ENCODE assay signal across 9 cellular contexts in the genomic region with DNA sequence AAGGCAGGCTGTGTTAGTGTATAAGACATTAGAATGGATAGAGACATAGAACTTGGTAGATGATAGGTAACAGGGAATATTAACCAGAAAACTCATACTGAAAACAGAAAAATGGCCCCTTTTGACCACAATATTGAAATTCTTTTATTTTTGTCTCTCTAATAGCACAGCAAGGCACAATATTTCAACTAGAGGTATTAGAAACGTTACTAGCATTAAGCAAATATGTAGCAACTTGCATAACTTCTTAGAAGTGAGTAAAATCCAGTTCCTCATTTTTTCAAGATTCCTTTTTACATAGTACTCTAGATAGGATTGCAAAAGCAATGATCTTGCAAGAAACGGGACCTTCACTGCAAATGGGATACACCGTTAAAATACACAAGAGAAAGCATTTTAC.
A peak's percentile ranks its signal among the peaks of the same experiment; 100 is the strongest.
DNase-seq lines count a peak whose midpoint lies in the region; ATAC-seq lines count a peak whose summit lies in the region.
"Had no signal": no experiment of that assay in that cellular context is flagged by ENCODE, and none has a peak within 500 bp of the region (broad histone marks: within the 10 kb centered on the region; RNA-seq: fewer than 3 reads in every experiment).

No MANE protein-coding gene starts in this region.

- peaks cover 0 to 15% (median 0%) of the 10 kb centered on the region in 9 donors for H3K9me3 Mint-ChIP-seq in naive thymus-derived CD8-positive, alpha-beta T cell

- H3K4me3 Mint-ChIP-seq in naive thymus-derived CD8-positive, alpha-beta T cell: no peak overlapping the region
- H3K4me3 Mint-ChIP-seq: activated CD8-positive, alpha-beta memory T cell treated with anti-CD3 and anti-CD28 coated beads, Interleukin-2, amount 10 ng/mL, durations not matched to agents 7 days and 5 days had no signal

- no peak overlapping the region for H3K27ac Mint-ChIP-seq in naive thymus-derived CD8-positive, alpha-beta T cell
- H3K27ac Mint-ChIP-seq: activated CD8-positive, alpha-beta memory T cell treated with anti-CD3 and anti-CD28 coated beads, Interleukin-2, amount 10 ng/mL, durations not matched to agents 7 days and 5 days had no signal

- POLR2A ChIA-PET in naive thymus-derived CD8-positive, alpha-beta T cell (lab: Charles Lee): no interaction called here

- peak; percentile 40 for ATAC-seq in GM18499 (IDR thresholded peaks at IDR 0.05; ENCODE audit: insufficient read depth, unreplicated experiment)
- ATAC-seq in GM21717 (IDR thresholded peaks at IDR 0.05; ENCODE audit: unreplicated experiment): peak; percentile 52
- peak; percentile 38 for ATAC-seq in HG03520 (IDR thresholded peaks at IDR 0.05; ENCODE audit: unreplicated experiment)
- ATAC-seq in naive thymus-derived CD8-positive, alpha-beta T cell: no peak
- ATAC-seq: activated CD8-positive, alpha-beta memory T cell treated with anti-CD3 and anti-CD28 coated beads, Interleukin-2, amount 10 ng/mL, durations not matched to agents 7 days and 5 days had no signal

- DNase-seq in fibroblast of peridontal ligament (ENCODE audit: extremely low read depth) (peak; percentile 48), medulla oblongata (ENCODE audit: extremely low spot score) (no peak), NCI-H2196 treated with DMSO at 0.1 percent for 48 hours (lab: John Stamatoyannopoulos, UW; ENCODE audit: unreplicated experiment) (no peak)
- DNase-seq in stimulated activated naive CD4-positive, alpha-beta T cell (lab: John Stamatoyannopoulos, UW): no peak
- DNase-seq in naive thymus-derived CD8-positive, alpha-beta T cell: no peak
- DNase-seq: activated CD8-positive, alpha-beta memory T cell treated with anti-CD3 and anti-CD28 coated beads, Interleukin-2, amount 10 ng/mL, durations not matched to agents 7 days and 5 days had no signal

- H3K27me3 Mint-ChIP-seq in naive thymus-derived CD8-positive, alpha-beta T cell: peaks cover 2 to 11% (median 2%) of the 10 kb centered on the region in 5 donors
- H3K27me3 Mint-ChIP-seq: activated CD8-positive, alpha-beta memory T cell treated with anti-CD3 and anti-CD28 coated beads, Interleukin-2, amount 10 ng/mL, durations not matched to agents 7 days and 5 days had no signal

- H3K4me1 Mint-ChIP-seq in naive thymus-derived CD8-positive, alpha-beta T cell: peaks cover 0 to under 1% (median 0%) of the 10 kb centered on the region in 4 donors
- H3K4me1 Mint-ChIP-seq: activated CD8-positive, alpha-beta memory T cell treated with anti-CD3 and anti-CD28 coated beads, Interleukin-2, amount 10 ng/mL, durations not matched to agents 7 days and 5 days had no signal

- no peaks in the 10 kb centered on the region for H3K36me3 Mint-ChIP-seq in naive thymus-derived CD8-positive, alpha-beta T cell
- H3K36me3 Mint-ChIP-seq: activated CD8-positive, alpha-beta memory T cell treated with anti-CD3 and anti-CD28 coated beads, Interleukin-2, amount 10 ng/mL, durations not matched to agents 7 days and 5 days had no signal

Comparison
In these comparisons a context has a peak if more than half of its experiments do, and no peak if none do; other contexts are left out.
1. ATAC-seq: peak in GM18499 (single experiment), GM21717 (single experiment) and HG03520 (single experiment); none in naive thymus-derived CD8-positive, alpha-beta T cell (0 of 2).